In genomic region chr7:148264933-148265557, GRCh38 we compare ENCODE assay signal across 7 cellular contexts.
A peak's percentile ranks its signal among the peaks of the same experiment; 100 is the strongest.
DNase-seq lines count a peak whose midpoint lies in the region; ATAC-seq, FAIRE-seq and TF ChIP-seq lines count a peak whose summit lies in the region.

No MANE protein-coding gene starts in this region.

- TF ChIP-seq CTCF in adrenal gland (IDR thresholded peaks at IDR 0.05): peak; percentile 34 to 56 (median 43)
- peak; percentile 50 to 61 for TF ChIP-seq CTCF in left lung (IDR thresholded peaks at IDR 0.05)

- TF ChIP-seq POLR2A in H54 (IDR thresholded peaks at IDR 0.05; ENCODE audit: low read depth, low read length) (no peak), adrenal gland (IDR thresholded peaks at IDR 0.05) (no peak)

- H3K27ac ChIP-seq in adrenal gland (no peak overlapping the region), left lung (no peak overlapping the region)

- peak; percentile 52 for ATAC-seq in left lung
- no peak for ATAC-seq in stimulated activated naive CD8-positive, alpha-beta T cell treated with anti-CD3 and anti-CD28 coated beads, Interleukin-15, Interleukin-2, amounts not matched to agents 100 U/mL and 50 U/mL, for 24 hours

- WGBS in adrenal gland, 4 donors: 50 to 58% (median 53%) methylated on average over 7 of the region's 7 CpGs

- H3K36me3 ChIP-seq in adrenal gland (replicated peaks in 1 of 2) (no peaks in the 10 kb centered on the region), left lung (no peaks in the 10 kb centered on the region)

- H3K4me1 ChIP-seq in adrenal gland (replicated peaks in 1 of 2) (peaks cover 0 to 7% of the 10 kb centered on the region in 2 donors), left lung (peaks cover 4 to 7% of the 10 kb centered on the region in 2 donors)

- FAIRE-seq in H54 (lab: Jason Lieb, UNC): no peak

- no peak overlapping the region for H3K4me3 ChIP-seq in adrenal gland
- H3K4me3 ChIP-seq in left lung: no peak overlapping the region

- intact Hi-C loops in adrenal gland (cut with DNase I) (no loop called here), left lung (cut with DNase I) (no loop called here)

- no peaks in the 10 kb centered on the region for H3K9me3 ChIP-seq in adrenal gland (replicated peaks in 1 of 3)
- no peaks in the 10 kb centered on the region for H3K9me3 ChIP-seq in left lung

- no peaks in the 10 kb centered on the region for H3K27me3 ChIP-seq in adrenal gland
- peaks cover 0 to 16% of the 10 kb centered on the region in 2 donors for H3K27me3 ChIP-seq in left lung

- DNase-seq in GF-D8 (lab: John Stamatoyannopoulos, UW): peak; percentile 12
- DNase-seq in H54 (ENCODE audit: insufficient read length, low spot score): peak; percentile 12
- DNase-seq in NCI-H1694 (lab: John Stamatoyannopoulos, UW): peak; percentile 47
- DNase-seq in adrenal gland: peak in 3 of 7 donors; percentile 21 to 65 (median 28)
- no peak for DNase-seq in left lung
- no peak for DNase-seq in T-helper 9 cell
- DNase-seq in stimulated activated naive CD8-positive, alpha-beta T cell treated with anti-CD3 and anti-CD28 coated beads, Interleukin-15, Interleukin-2, amounts not matched to agents 100 U/mL and 50 U/mL, for 24 hours: no peak

Comparison
In these comparisons a context has a peak if more than half of its experiments do, and no peak if none do; other contexts are left out.
1. DNase-seq: peak in GF-D8 (single experiment), H54 (single experiment) and NCI-H1694 (single experiment); none in left lung (0 of 2), T-helper 9 cell (single experiment) and stimulated activated naive CD8-positive, alpha-beta T cell treated with anti-CD3 and anti-CD28 coated beads, Interleukin-15, Interleukin-2, amounts not matched to agents 100 U/mL and 50 U/mL, for 24 hours (single experiment).